Comparison of ENCODE assay signal across 9 cellular contexts in the genomic region with DNA sequence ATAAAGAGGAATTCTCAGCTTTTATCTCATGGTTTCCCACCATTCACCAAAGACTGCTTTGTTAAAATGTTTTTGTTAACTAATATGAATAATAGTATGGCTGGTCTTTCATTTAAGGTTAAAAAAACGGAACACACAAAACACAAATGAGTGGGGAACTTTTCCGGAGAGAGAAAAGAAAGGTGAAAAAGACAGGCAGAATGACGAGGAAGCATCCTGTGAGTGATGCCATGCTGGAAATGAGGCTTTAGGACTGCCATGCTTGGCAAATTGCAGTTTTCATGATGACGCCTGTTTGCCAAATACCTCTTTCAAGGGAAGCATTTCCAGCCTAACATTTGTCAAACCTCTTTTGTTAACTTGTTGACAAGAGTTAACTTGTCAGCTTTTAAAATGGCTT.
"Had no signal": no experiment of that assay in that cellular context is flagged by ENCODE, and none has a peak within 500 bp of the region (broad histone marks: within the 10 kb centered on the region; RNA-seq: fewer than 3 reads in every experiment).

No MANE protein-coding gene starts in this region.

- H3K27ac ChIP-seq: HL-60 had no signal

- H3K4me3 Mint-ChIP-seq: HFFc6, IgD-negative memory B cell had no signal

- H3K4me1 Mint-ChIP-seq: IgD-negative memory B cell had no signal

- H3K36me3 ChIP-seq: HAP-1 had no signal

- FAIRE-seq: HepG2 had no signal

- H3K9me3 Mint-ChIP-seq: HFFc6 had no signal

- H3K27ac Mint-ChIP-seq: HFFc6, IgD-negative memory B cell had no signal

- H3K27me3 Mint-ChIP-seq: IgD-negative memory B cell had no signal

- DNase-seq: GOT3, H7, HFFc6, KBM-7 had no signal

- H3K4me3 ChIP-seq: HAP-1 had no signal

- H3K4me1 ChIP-seq: HAP-1 had no signal

- ATAC-seq: HCT116, HepG2 had no signal

- H3K9me3 ChIP-seq: HAP-1 had no signal
